ENCODE assay signal across 7 cellular contexts in the genomic region with DNA sequence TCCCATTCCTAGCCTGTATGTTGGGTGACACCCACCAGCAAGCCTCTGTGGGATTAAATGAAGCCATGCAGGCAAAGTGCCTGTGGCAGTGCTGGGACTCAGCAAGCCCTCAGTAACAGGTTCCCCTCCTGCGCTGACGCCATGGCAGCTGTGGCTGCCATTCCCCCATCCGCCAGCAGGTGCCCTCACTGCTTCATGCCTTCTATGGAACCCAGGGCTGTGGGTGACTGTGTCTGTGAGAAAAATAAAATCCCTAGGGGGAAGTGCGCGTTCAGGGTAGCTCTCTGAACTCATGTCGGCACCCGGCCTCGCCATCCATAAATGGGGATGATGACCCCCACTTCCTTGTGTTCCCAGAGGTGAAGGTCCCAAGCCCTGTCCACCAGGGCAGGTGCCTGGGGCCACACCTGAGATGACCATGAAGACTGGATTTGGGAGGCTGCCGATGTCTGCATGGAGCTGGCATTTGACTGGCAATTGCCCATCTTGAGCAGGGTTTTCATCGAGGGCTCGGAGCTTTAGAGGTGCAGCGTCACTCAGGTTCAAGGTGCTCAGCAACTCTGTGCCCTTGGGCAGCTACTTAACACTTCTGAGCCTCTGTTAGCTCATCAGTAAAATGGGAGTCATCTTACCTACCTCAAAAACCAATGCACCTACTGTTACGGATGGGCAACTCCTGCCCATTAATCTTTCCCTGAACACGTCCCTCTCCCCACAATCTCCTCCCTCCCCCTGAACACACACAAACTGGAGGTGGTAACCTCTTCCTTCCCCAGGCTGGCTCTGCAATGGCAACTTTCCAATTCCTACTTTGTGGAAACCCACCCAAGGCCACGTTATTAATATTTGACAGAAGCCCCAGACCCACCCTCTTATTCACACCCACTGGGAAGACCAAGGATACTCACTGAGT. TPM values are rescaled to one million over a fixed set of nuclear protein-coding genes. Genes with fewer than 3 reads are reported as not detected.
DNase-seq lines count a peak whose midpoint lies in the region; ATAC-seq, FAIRE-seq and TF ChIP-seq lines count a peak whose summit lies in the region.

No MANE protein-coding gene starts in this region.

- peaks cover 48 to 59% (median 56%) of the 10 kb centered on the region in 3 donors for H3K4me1 Mint-ChIP-seq in T-cell
- peaks cover 46% of the 10 kb centered on the region for H3K4me1 Mint-ChIP-seq in activated naive CD8-positive, alpha-beta T cell treated with anti-CD3 and anti-CD28 coated beads, Interleukin-2, amount 50 U/mL, for 24 hours

- DNase-seq in GM13977 (ENCODE audit: low spot score) (peak; percentile 89), NCI-H1048 (lab: John Stamatoyannopoulos, UW) (peak; percentile 45), T-cell (peak; percentile 65 to 90 (median 81)), right atrium auricular region (ENCODE audit: low spot score) (no peak), small intestine (peak; percentile 44)
- peak; percentile 89 for DNase-seq in activated naive CD8-positive, alpha-beta T cell treated with anti-CD3 and anti-CD28 coated beads, Interleukin-2, amount 50 U/mL, for 24 hours

- peak; percentile 98 for TF ChIP-seq CTCF in GM13977 (IDR thresholded peaks at IDR 0.05; ENCODE audit: extremely low read depth, insufficient read depth, missing control alignments)
- TF ChIP-seq CTCF in right atrium auricular region (IDR thresholded peaks at IDR 0.05): peak; percentile 85 to 96

- CTCF ChIA-PET in T-cell (lab: Charles Lee): interaction anchor here (0.6 to 6.5 kb wide), 34 partner anchors 10 to 143 kb away, joined by 3 to 154 read pairs (median 4); a partner anchor contains a TSS

- H3K36me3 ChIP-seq in right atrium auricular region (no peaks in the 10 kb centered on the region), small intestine (ENCODE audit: control insufficient read depth in 2 of 2, insufficient read depth in 2 of 2, low read length in 2 of 2) (no peaks in the 10 kb centered on the region)

- H3K4me3 ChIP-seq in right atrium auricular region (no peak overlapping the region), small intestine (ENCODE audit: low read depth in 1 of 2, low read length in 2 of 2) (no peak overlapping the region)

- H3K9me3 Mint-ChIP-seq in T-cell: no peaks in the 10 kb centered on the region
- H3K9me3 Mint-ChIP-seq in activated naive CD8-positive, alpha-beta T cell treated with anti-CD3 and anti-CD28 coated beads, Interleukin-2, amount 50 U/mL, for 24 hours: no peaks in the 10 kb centered on the region

- H3K9me3 ChIP-seq in right atrium auricular region: no peaks in the 10 kb centered on the region
- no peaks in the 10 kb centered on the region for H3K9me3 ChIP-seq in small intestine (ENCODE audit: control insufficient read depth, low read depth)

- peak overlapping the region; percentile 59 to 100 (median 79) for H3K4me3 Mint-ChIP-seq in T-cell
- H3K4me3 Mint-ChIP-seq in activated naive CD8-positive, alpha-beta T cell treated with anti-CD3 and anti-CD28 coated beads, Interleukin-2, amount 50 U/mL, for 24 hours: no peak overlapping the region

- H3K27ac ChIP-seq in right atrium auricular region (no peak overlapping the region), small intestine (ENCODE audit: low read depth in 1 of 2, low read length in 1 of 2) (no peak overlapping the region)

- peaks cover 8% of the 10 kb centered on the region for H3K36me3 Mint-ChIP-seq in T-cell
- H3K36me3 Mint-ChIP-seq in activated naive CD8-positive, alpha-beta T cell treated with anti-CD3 and anti-CD28 coated beads, Interleukin-2, amount 50 U/mL, for 24 hours (ENCODE audit: low read depth): no peaks in the 10 kb centered on the region

- peaks cover 0 to 11% of the 10 kb centered on the region in 2 donors for H3K27me3 Mint-ChIP-seq in T-cell
- peaks cover 14% of the 10 kb centered on the region for H3K27me3 Mint-ChIP-seq in activated naive CD8-positive, alpha-beta T cell treated with anti-CD3 and anti-CD28 coated beads, Interleukin-2, amount 50 U/mL, for 24 hours

- POLR2A ChIA-PET in T-cell (lab: Charles Lee): interaction anchor here in 1 of 2 donors (0.7 to 1.0 kb wide), 3 partner anchors 53 to 93 kb away, joined by 3 to 6 read pairs (median 3); no protein-coding TSS in a partner anchor

- FAIRE-seq in small intestine (lab: Jason Lieb, UNC): no peak

- H3K4me1 ChIP-seq in right atrium auricular region: peaks cover 0 to 29% of the 10 kb centered on the region in 2 donors
- H3K4me1 ChIP-seq in small intestine (ENCODE audit: control insufficient read depth in 2 of 2, insufficient read depth in 1 of 2, low read depth in 1 of 2, low read length in 1 of 2): no peaks in the 10 kb centered on the region

- no peaks in the 10 kb centered on the region for H3K27me3 ChIP-seq in right atrium auricular region
- H3K27me3 ChIP-seq in small intestine (ENCODE audit: control insufficient read depth in 2 of 2, insufficient read depth in 2 of 2, low read length in 2 of 2): peaks cover 10 to 12% of the 10 kb centered on the region in 2 donors

- ATAC-seq in HG02610 (IDR thresholded peaks at IDR 0.05; ENCODE audit: unreplicated experiment) (peak; percentile 89), T-cell (replicated peaks in 1 of 4) (peak; percentile 36 to 65 (median 52))
- ATAC-seq in activated naive CD8-positive, alpha-beta T cell treated with anti-CD3 and anti-CD28 coated beads, Interleukin-2, amount 50 U/mL, for 24 hours: peak; percentile 62

- H3K27ac Mint-ChIP-seq in T-cell: peak overlapping the region; percentile 90 to 91
- no peak overlapping the region for H3K27ac Mint-ChIP-seq in activated naive CD8-positive, alpha-beta T cell treated with anti-CD3 and anti-CD28 coated beads, Interleukin-2, amount 50 U/mL, for 24 hours

- WGBS in small intestine, 3 donors: 15 to 25% (median 17%) methylated on average over 15 of the region's 15 CpGs

- in situ Hi-C loops in GM13977 (cut with MboI; ENCODE audit: low pct_unique_long_range_greater_than_20kb, low sequenced_read_pairs, unreplicated experiment): no loop called here

RNA-seq across cellular contexts. Expression of a gene that starts 2.9 kb away (rescaled TPM):
- 100 to 1,000 TPM; 129 to 179 (median 150) TPM for total RNA-seq in T-cell
- 1 to 10 TPM; 7.4 to 8.7 TPM for total RNA-seq in right atrium auricular region
- 1 to 10 TPM; 1.6 to 3.8 (median 1.6) TPM for polyA plus RNA-seq in small intestine

Comparison
In these comparisons a context has a peak if more than half of its experiments do, and no peak if none do; other contexts are left out.
1. RNA of a gene that starts 2.9 kb away (total RNA-seq): 129 to 179 TPM in T-cell; 7.4 to 8.7 TPM in right atrium auricular region; every median in the first group is over 10 times any median in the second.
2. Peak in every context shown above with its lines, with median percentiles within 50 percentile points of each other: ATAC-seq.